ENCODE assay signal across 19 cellular contexts in the genomic region with DNA sequence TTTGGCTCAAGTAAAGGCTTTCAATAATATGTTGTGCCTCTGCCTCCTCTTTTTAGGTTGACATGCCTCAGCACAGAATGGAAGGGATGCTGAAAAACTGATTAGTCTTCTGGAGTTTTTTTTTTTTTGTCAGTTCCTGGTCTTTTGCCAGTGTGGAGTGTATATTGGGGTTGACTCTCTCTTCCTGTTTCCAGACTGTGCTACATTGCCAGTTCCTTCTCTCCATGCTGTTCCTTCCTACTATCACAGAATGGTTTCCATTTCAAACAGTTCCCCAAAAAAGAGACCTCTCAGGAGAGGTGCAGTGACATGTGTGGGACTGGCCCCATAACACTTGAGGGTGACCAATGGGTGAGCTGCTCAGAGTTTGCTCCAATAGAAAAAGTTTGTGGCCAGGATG.
DNase-seq lines count a peak whose midpoint lies in the region; ATAC-seq, FAIRE-seq and TF ChIP-seq lines count a peak whose summit lies in the region.
"Had no signal": no experiment of that assay in that cellular context is flagged by ENCODE, and none has a peak within 500 bp of the region (broad histone marks: within the 10 kb centered on the region; RNA-seq: fewer than 3 reads in every experiment).

No MANE protein-coding gene starts in this region.

- intact Hi-C loops in K562 (cut with micrococcal nuclease) (no loop called here), mucosa of descending colon (cut with DNase I, micrococcal nuclease) (no loop called here)

- no peak overlapping the region for H2BK120ac ChIP-seq in mesenchymal stem cell (ENCODE audit: low read depth, low read length)

- CTCF ChIA-PET in K562 (lab: Yijun Ruan, JAX; ENCODE audit: low intra/inter-chr PET ratio) = no interaction called here

- no peak overlapping the region for H4K8ac ChIP-seq in mesenchymal stem cell (ENCODE audit: low read length)

- H2BK15ac ChIP-seq in mesenchymal stem cell (ENCODE audit: low read depth, poor library complexity, severe bottlenecking) = no peak overlapping the region

- no peak for TF ChIP-seq RAD21 in K562 (CRISPR knock-in tag; conservative IDR thresholded peaks at IDR 0.05 in 1 of 2, IDR thresholded peaks at IDR 0.05 in 1 of 2)

- no peak overlapping the region for H3K4ac ChIP-seq in mesenchymal stem cell (ENCODE audit: low read depth in 1 of 2, low read length in 2 of 2)

- TF ChIP-seq EP300 in K562 (IDR thresholded peaks at IDR 0.05; ENCODE audit: low read length) = no peak

- H3K4me3 ChIP-seq in K562 = no peak overlapping the region
- no peak overlapping the region for H3K4me3 ChIP-seq in mucosa of descending colon
- no peak overlapping the region for H3K4me3 ChIP-seq in mesenchymal stem cell (ENCODE audit: insufficient read depth in 1 of 2, low read depth in 1 of 2, low read length in 2 of 2)
- H3K4me3 ChIP-seq: BLaER1, PC-9 had no signal

- no peak overlapping the region for H3K14ac ChIP-seq in mesenchymal stem cell (ENCODE audit: low read length in 2 of 2)

- TF ChIP-seq CTCF in K562 (IDR thresholded peaks at IDR 0.05 in 2 of 3, conservative IDR thresholded peaks at IDR 0.05 in 1 of 3; ENCODE audit: insufficient read depth in 2 of 3, low read depth in 1 of 3, low read length in 3 of 3) = no peak
- no peak for TF ChIP-seq CTCF in mucosa of descending colon (IDR thresholded peaks at IDR 0.05)

- no peaks in the 10 kb centered on the region for H3K79me2 ChIP-seq in K562 (ENCODE audit: control insufficient read depth, insufficient read depth, low read length)

- no peak overlapping the region for H2AFZ ChIP-seq in K562 (ENCODE audit: low read depth, low read length)
- no peak overlapping the region for H2AFZ ChIP-seq in mesenchymal stem cell (ENCODE audit: low read depth, low read length)
- H2AFZ ChIP-seq: PC-9 had no signal

- H3K18ac ChIP-seq in mesenchymal stem cell (ENCODE audit: low read depth in 1 of 2, low read length in 2 of 2) = no peak overlapping the region

- H3K27me3 ChIP-seq in K562 (ENCODE audit: control insufficient read depth in 2 of 2, insufficient read depth in 2 of 2, low read length in 2 of 2) (no peaks in the 10 kb centered on the region), mesenchymal stem cell (ENCODE audit: control insufficient read depth in 1 of 2, insufficient read depth in 1 of 2, low read length in 2 of 2) (peaks cover 9 to 20% of the 10 kb centered on the region in 2 experiments)
- H3K27me3 ChIP-seq: BLaER1 had no signal

- H4K20me1 ChIP-seq in K562 (replicated peaks; ENCODE audit: control insufficient read depth, insufficient read depth, low read length) = no peaks in the 10 kb centered on the region
- H4K20me1 ChIP-seq: BLaER1 had no signal

- H3K36me3 ChIP-seq in K562 (ENCODE audit: control insufficient read depth, insufficient read depth, low read length) (no peaks in the 10 kb centered on the region), mucosa of descending colon (ENCODE audit: low read depth) (no peaks in the 10 kb centered on the region), mesenchymal stem cell (ENCODE audit: control insufficient read depth in 1 of 2, insufficient read depth in 2 of 2, low read depth in 1 of 2, low read length in 2 of 2) (no peaks in the 10 kb centered on the region)
- H3K36me3 ChIP-seq: BLaER1 had no signal

- no peak overlapping the region for H4K91ac ChIP-seq in mesenchymal stem cell (ENCODE audit: low read length)

- no peak for FAIRE-seq in K562 (lab: Jason Lieb, UNC)
- FAIRE-seq: GM12891, kidney had no signal

- H3K9me1 ChIP-seq in K562 (ENCODE audit: control insufficient read depth, insufficient read depth, low read length) = no peaks in the 10 kb centered on the region

- no TSS peak for BruUV-seq in K562 (replicated peaks; lab: Mats Ljungman, UMichigan)

- H3K4me1 ChIP-seq in K562 (replicated peaks in 1 of 2; ENCODE audit: control insufficient read depth in 2 of 2, insufficient read depth in 2 of 2, low read length in 2 of 2) = peaks cover 0 to 17% of the 10 kb centered on the region in 2 experiments; a peak in 4 of 5 replicates
- H3K4me1 ChIP-seq in mucosa of descending colon (ENCODE audit: low read depth) = no peaks in the 10 kb centered on the region
- peaks cover 4% of the 10 kb centered on the region for H3K4me1 ChIP-seq in mesenchymal stem cell (ENCODE audit: control insufficient read depth, insufficient read depth, low read depth, low read length)

- H2BK5ac ChIP-seq in mesenchymal stem cell (ENCODE audit: low read depth, low read length, poor library complexity, severe bottlenecking) = no peak overlapping the region

- H3K9me3 ChIP-seq in K562 (replicated peaks; ENCODE audit: control insufficient read depth, insufficient read depth, low read depth, low read length) = no peaks in the 10 kb centered on the region
- H3K9me3 ChIP-seq in mucosa of descending colon = no peaks in the 10 kb centered on the region
- H3K9me3 ChIP-seq in mesenchymal stem cell (ENCODE audit: control insufficient read depth, low read length) = no peaks in the 10 kb centered on the region
- H3K9me3 ChIP-seq: BLaER1 had no signal

- TF ChIP-seq POLR2A in K562 (conservative IDR thresholded peaks at IDR 0.05) = no peak

- peak; percentile 49 for DNase-seq in DMS53 (lab: John Stamatoyannopoulos, UW)
- no peak for DNase-seq in K562 (ENCODE audit: extremely low read depth in 1 of 4, low spot score in 3 of 4)
- DNase-seq in mucosa of descending colon = no peak
- no peak for DNase-seq in NCI-H2029 treated with DMSO at 0.1 percent for 48 hours (lab: John Stamatoyannopoulos, UW)
- no peak for DNase-seq in NCI-H2227 treated with DMSO at 0.1 percent for 48 hours (lab: John Stamatoyannopoulos, UW)
- DNase-seq in mesenchymal stem cell = no peak
- no peak for DNase-seq in KBM-7
- DNase-seq: activated CD8-positive, alpha-beta T cell treated with anti-CD3 and anti-CD28 coated beads for 36 hours; activated effector memory CD4-positive, alpha-beta T cell treated with anti-CD3 and anti-CD28 coated beads, Interleukin-2, amount 50 U/mL, for 16 hours; glutamatergic neuron; kidney; NCI-H1105 treated with DMSO at 0.1 percent for 48 hours; NCI-H446; PC-9; Right ventricle myocardium superior; T-helper 9 cell had no signal

- H3K23ac ChIP-seq in mesenchymal stem cell (ENCODE audit: low read length in 2 of 2) = no peak overlapping the region

- ATAC-seq in HG03432 (IDR thresholded peaks at IDR 0.05; ENCODE audit: unreplicated experiment) (peak; percentile 3), K562 (no peak), mucosa of descending colon (peak; percentile 43)
- ATAC-seq: activated CD8-positive, alpha-beta T cell treated with anti-CD3 and anti-CD28 coated beads for 36 hours had no signal

- no peaks in the 10 kb centered on the region for H3K79me1 ChIP-seq in mesenchymal stem cell (replicated peaks; ENCODE audit: low read length, poor library complexity, severe bottlenecking)

- in situ Hi-C loops in K562 (cut with MboI) = no loop called here
- in situ Hi-C loops in KBM-7 (cut with MboI; ENCODE audit: low pct_unique_long_range_greater_than_20kb, low sequenced_read_pairs) = no loop called here

- no peak overlapping the region for H2BK12ac ChIP-seq in mesenchymal stem cell (ENCODE audit: low read length in 2 of 2)

- H3K4me2 ChIP-seq in K562 (ENCODE audit: insufficient read depth, low read length) = no peak overlapping the region
- no peak overlapping the region for H3K4me2 ChIP-seq in mesenchymal stem cell (ENCODE audit: low read length, poor library complexity, severe bottlenecking)
- H3K4me2 ChIP-seq: PC-9 had no signal

- POLR2A ChIA-PET in K562 (lab: Yijun Ruan, JAX) = no interaction called here

- no peak overlapping the region for H3K9ac ChIP-seq in K562 (ENCODE audit: insufficient read depth in 1 of 2, low read depth in 2 of 2, low read length in 2 of 2)
- no peak overlapping the region for H3K9ac ChIP-seq in mesenchymal stem cell (ENCODE audit: low read length)
- H3K9ac ChIP-seq: BLaER1 had no signal

- H3K27ac ChIP-seq in K562 (ENCODE audit: extremely low read depth, low read depth, low read length) (no peak overlapping the region), mesenchymal stem cell (ENCODE audit: low read length, poor library complexity, severe bottlenecking) (no peak overlapping the region)
- H3K27ac ChIP-seq: BLaER1, PC-9 had no signal

- no peak overlapping the region for H2AK5ac ChIP-seq in mesenchymal stem cell (ENCODE audit: low read length, severe bottlenecking)

TF ChIP-seq in K562, 482 proteins besides CTCF, POLR2A, EP300 and RAD21:
- TF ChIP-seq BMI1 (IDR thresholded peaks at IDR 0.05; ENCODE audit: low read length) (no peak), SPI1 (IDR thresholded peaks at IDR 0.05; ENCODE audit: borderline replicate concordance, low read depth, low read length) (0 out of 2 replicates have a peak, but pooled peaks have one; percentile 15)
